11 cellular contexts compared by ENCODE assay signal in genomic region chr10:127715782-127716378, GRCh38. TPM values are rescaled to one million over a fixed set of nuclear protein-coding genes. Genes with fewer than 3 reads are reported as not detected.
A peak's percentile ranks its signal among the peaks of the same experiment; 100 is the strongest.
DNase-seq lines count a peak whose midpoint lies in the region; ATAC-seq and TF ChIP-seq lines count a peak whose summit lies in the region.
"Had no signal": no experiment of that assay in that cellular context is flagged by ENCODE, and none has a peak within 500 bp of the region (broad histone marks: within the 10 kb centered on the region; RNA-seq: fewer than 3 reads in every experiment).

No MANE protein-coding gene starts in this region.

- H3K4me1 Mint-ChIP-seq in activated CD8-positive, alpha-beta T cell treated with anti-CD3 and anti-CD28 coated beads for 36 hours (ENCODE audit: low read depth), result no peaks in the 10 kb centered on the region
- H3K4me1 Mint-ChIP-seq in activated CD8-positive, alpha-beta T cell treated with anti-CD3 and anti-CD28 coated beads, Interleukin-2, amount 10 ng/mL, durations not matched to agents 7 days and 5 days (ENCODE audit: low read depth), result no peaks in the 10 kb centered on the region
- H3K4me1 Mint-ChIP-seq in glutamatergic neuron (ENCODE audit: low read depth, unreplicated experiment), result peaks cover 10% of the 10 kb centered on the region
- H3K4me1 Mint-ChIP-seq in type B pancreatic cell (ENCODE audit: unreplicated experiment), result no peaks in the 10 kb centered on the region

- H3K4me3 Mint-ChIP-seq in activated CD8-positive, alpha-beta T cell treated with anti-CD3 and anti-CD28 coated beads for 36 hours, result no peak overlapping the region
- no peak overlapping the region for H3K4me3 Mint-ChIP-seq in activated CD8-positive, alpha-beta T cell treated with anti-CD3 and anti-CD28 coated beads, Interleukin-2, amount 10 ng/mL, durations not matched to agents 7 days and 5 days
- no peak overlapping the region for H3K4me3 Mint-ChIP-seq in glutamatergic neuron (ENCODE audit: unreplicated experiment)
- H3K4me3 Mint-ChIP-seq in type B pancreatic cell, result no peak overlapping the region

- CTCF ChIA-PET in activated CD8-positive, alpha-beta T cell treated with anti-CD3 and anti-CD28 coated beads for 36 hours (lab: Charles Lee), result interaction anchor here (0.6 to 2.2 kb wide), 7 partner anchors 21 to 296 kb away, joined by 3 to 29 read pairs (median 3); no protein-coding TSS in a partner anchor
- CTCF ChIA-PET in activated CD8-positive, alpha-beta T cell treated with anti-CD3 and anti-CD28 coated beads, Interleukin-2, amount 10 ng/mL, durations not matched to agents 7 days and 5 days (lab: Charles Lee), result interaction anchor here (0.8 to 2.7 kb wide), 6 partner anchors 10 to 319 kb away, joined by 3 to 17 read pairs (median 3); no protein-coding TSS in a partner anchor

- H3K27me3 Mint-ChIP-seq in activated CD8-positive, alpha-beta T cell treated with anti-CD3 and anti-CD28 coated beads for 36 hours, result no peaks in the 10 kb centered on the region
- H3K27me3 Mint-ChIP-seq in activated CD8-positive, alpha-beta T cell treated with anti-CD3 and anti-CD28 coated beads, Interleukin-2, amount 10 ng/mL, durations not matched to agents 7 days and 5 days (ENCODE audit: low read depth), result no peaks in the 10 kb centered on the region
- H3K27me3 Mint-ChIP-seq in glutamatergic neuron (ENCODE audit: unreplicated experiment), result no peaks in the 10 kb centered on the region
- H3K27me3 Mint-ChIP-seq in type B pancreatic cell, result peaks cover 12% of the 10 kb centered on the region

- no peak overlapping the region for H3K4me3 ChIP-seq in Peyer's patch
- H3K4me3 ChIP-seq: lung had no signal

- TF ChIP-seq CTCF in activated CD8-positive, alpha-beta T cell treated with anti-CD3 and anti-CD28 coated beads for 36 hours (IDR thresholded peaks at IDR 0.05), result peak; percentile 31
- TF ChIP-seq CTCF in Peyer's patch (IDR thresholded peaks at IDR 0.05), result peak in 4 of 6 experiments; percentile 31 to 64 (median 56)
- peak; percentile 45 for TF ChIP-seq CTCF in glutamatergic neuron (IDR thresholded peaks at IDR 0.05; ENCODE audit: partially characterized antibody, unreplicated experiment)
- peak; percentile 81 for TF ChIP-seq CTCF in type B pancreatic cell (conservative IDR thresholded peaks at IDR 0.05)

- POLR2A ChIA-PET in activated CD8-positive, alpha-beta T cell treated with anti-CD3 and anti-CD28 coated beads for 36 hours (lab: Charles Lee), result no interaction called here
- POLR2A ChIA-PET in activated CD8-positive, alpha-beta T cell treated with anti-CD3 and anti-CD28 coated beads, Interleukin-2, amount 10 ng/mL, durations not matched to agents 7 days and 5 days (lab: Charles Lee), result interaction anchor here (0.6 kb wide), 1 partner anchor 61 kb away, joined by 4 read pairs; no protein-coding TSS in a partner anchor

- H3K36me3 Mint-ChIP-seq in activated CD8-positive, alpha-beta T cell treated with anti-CD3 and anti-CD28 coated beads for 36 hours (ENCODE audit: low read depth), result no peaks in the 10 kb centered on the region
- no peaks in the 10 kb centered on the region for H3K36me3 Mint-ChIP-seq in activated CD8-positive, alpha-beta T cell treated with anti-CD3 and anti-CD28 coated beads, Interleukin-2, amount 10 ng/mL, durations not matched to agents 7 days and 5 days (ENCODE audit: low read depth)
- H3K36me3 Mint-ChIP-seq in glutamatergic neuron (ENCODE audit: unreplicated experiment), result no peaks in the 10 kb centered on the region
- H3K36me3 Mint-ChIP-seq in type B pancreatic cell, result no peaks in the 10 kb centered on the region

- no peaks in the 10 kb centered on the region for H3K27me3 ChIP-seq in Peyer's patch

- H3K27ac Mint-ChIP-seq in activated CD8-positive, alpha-beta T cell treated with anti-CD3 and anti-CD28 coated beads for 36 hours, result no peak overlapping the region
- no peak overlapping the region for H3K27ac Mint-ChIP-seq in activated CD8-positive, alpha-beta T cell treated with anti-CD3 and anti-CD28 coated beads, Interleukin-2, amount 10 ng/mL, durations not matched to agents 7 days and 5 days
- H3K27ac Mint-ChIP-seq in glutamatergic neuron (ENCODE audit: unreplicated experiment), result no peak overlapping the region
- no peak overlapping the region for H3K27ac Mint-ChIP-seq in type B pancreatic cell

- no peak for TF ChIP-seq POLR2A in Peyer's patch (IDR thresholded peaks at IDR 0.05)

- H3K9me3 ChIP-seq in Peyer's patch, result no peaks in the 10 kb centered on the region

- no peaks in the 10 kb centered on the region for H3K4me1 ChIP-seq in Peyer's patch

- intact Hi-C loops in activated CD8-positive, alpha-beta T cell treated with anti-CD3 and anti-CD28 coated beads for 36 hours (cut with micrococcal nuclease), result loop anchor here (5.0 to 10.0 kb wide), 2 partner anchors 136 to 299 kb away; no protein-coding TSS in a partner anchor

- H3K9me3 Mint-ChIP-seq in activated CD8-positive, alpha-beta T cell treated with anti-CD3 and anti-CD28 coated beads for 36 hours, result no peaks in the 10 kb centered on the region
- no peaks in the 10 kb centered on the region for H3K9me3 Mint-ChIP-seq in activated CD8-positive, alpha-beta T cell treated with anti-CD3 and anti-CD28 coated beads, Interleukin-2, amount 10 ng/mL, durations not matched to agents 7 days and 5 days (ENCODE audit: insufficient read depth)
- H3K9me3 Mint-ChIP-seq in glutamatergic neuron (ENCODE audit: unreplicated experiment) (no peaks in the 10 kb centered on the region), type B pancreatic cell (no peaks in the 10 kb centered on the region)

- ATAC-seq in activated CD8-positive, alpha-beta T cell treated with anti-CD3 and anti-CD28 coated beads for 36 hours, result no peak
- ATAC-seq in activated CD8-positive, alpha-beta T cell treated with anti-CD3 and anti-CD28 coated beads, Interleukin-2, amount 10 ng/mL, durations not matched to agents 7 days and 5 days, result no peak
- ATAC-seq in GM21528 (IDR thresholded peaks at IDR 0.05; ENCODE audit: low FRiP score, unreplicated experiment) (no peak), HG03469 (IDR thresholded peaks at IDR 0.05; ENCODE audit: unreplicated experiment) (no peak)

- no peak overlapping the region for H3K27ac ChIP-seq in Peyer's patch
- H3K27ac ChIP-seq: HL-60 had no signal

- no peak for DNase-seq in activated CD8-positive, alpha-beta T cell treated with anti-CD3 and anti-CD28 coated beads for 36 hours
- DNase-seq in activated CD8-positive, alpha-beta T cell treated with anti-CD3 and anti-CD28 coated beads, Interleukin-2, amount 10 ng/mL, durations not matched to agents 7 days and 5 days, result no peak
- DNase-seq in Peyer's patch (no peak), glutamatergic neuron (no peak), type B pancreatic cell (ENCODE audit: extremely low spot score, unreplicated experiment) (no peak)
- no peak for DNase-seq in activated CD4-positive, CD25-positive, alpha-beta regulatory T cell (lab: John Stamatoyannopoulos, UW)
- DNase-seq: activated T-cell treated with anti-CD3 and anti-CD28 coated beads for 4 hours had no signal

- no peaks in the 10 kb centered on the region for H3K36me3 ChIP-seq in Peyer's patch

RNA-seq across cellular contexts. Expression of gene FOXI2, which starts 21.1 kb away (rescaled TPM):
- total RNA-seq in activated CD8-positive, alpha-beta T cell treated with anti-CD3 and anti-CD28 coated beads for 36 hours, result not detected
- not detected for total RNA-seq in activated CD8-positive, alpha-beta T cell treated with anti-CD3 and anti-CD28 coated beads, Interleukin-2, amount 10 ng/mL, durations not matched to agents 7 days and 5 days
- total RNA-seq in Peyer's patch (under 1 TPM in 1 of 4 donors, not detected in 3; 0.83 TPM), glutamatergic neuron (ENCODE audit: unreplicated experiment) (0.17 TPM), type B pancreatic cell (ENCODE audit: low replicate concordance) (0.21 and 4.8 TPM in 2 replicates)

Comparison
In these comparisons a context has a peak if more than half of its experiments do, and no peak if none do; other contexts are left out.
1. CTCF ChIP-seq: peak in every context shown above with its lines; median percentile 81 in type B pancreatic cell; 56 in Peyer's patch; 45 in glutamatergic neuron; 31 in activated CD8-positive, alpha-beta T cell treated with anti-CD3 and anti-CD28 coated beads for 36 hours.